ENCODE assay signal across 9 cellular contexts in the genomic region with DNA sequence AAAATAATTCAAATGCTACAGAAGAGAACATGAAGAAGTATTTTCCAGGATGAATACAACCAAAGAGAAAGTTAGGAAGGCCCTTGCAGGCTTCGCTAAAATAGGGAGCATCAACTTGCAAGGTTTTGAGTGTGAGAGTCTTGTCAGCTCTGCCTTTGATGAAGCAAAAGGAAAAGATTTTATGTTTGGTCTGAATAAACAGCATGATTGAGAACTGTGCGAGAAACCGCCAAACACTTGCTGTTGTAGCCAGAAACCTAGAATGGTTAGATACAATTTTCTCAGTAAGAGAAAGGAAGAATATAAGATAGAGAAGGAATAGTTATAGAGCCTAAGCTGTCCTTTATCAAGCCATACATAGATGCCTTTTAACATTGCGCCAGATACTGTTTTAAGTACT.
"Had no signal": no experiment of that assay in that cellular context is flagged by ENCODE, and none has a peak within 500 bp of the region (broad histone marks: within the 10 kb centered on the region; RNA-seq: fewer than 3 reads in every experiment).

No MANE protein-coding gene starts in this region.

- H3K9ac ChIP-seq: GM23248 had no signal

- H3K27ac Mint-ChIP-seq: HFFc6 had no signal

- H3K9me3 ChIP-seq: HAP-1 had no signal

- DNase-seq: GM23248, GOT3, H7, HFFc6, IMR-90, KG1 had no signal

- H3K4me3 Mint-ChIP-seq: HFFc6 had no signal

- H3K36me3 ChIP-seq: HAP-1 had no signal

- ATAC-seq: HCT116, K562 had no signal

- H3K27ac ChIP-seq: GM23248 had no signal

- H3K4me3 ChIP-seq: GM23248, HAP-1, K562 had no signal

- H3K4me1 ChIP-seq: HAP-1 had no signal
